ENCODE assay signal across 8 cellular contexts in the genomic region with DNA sequence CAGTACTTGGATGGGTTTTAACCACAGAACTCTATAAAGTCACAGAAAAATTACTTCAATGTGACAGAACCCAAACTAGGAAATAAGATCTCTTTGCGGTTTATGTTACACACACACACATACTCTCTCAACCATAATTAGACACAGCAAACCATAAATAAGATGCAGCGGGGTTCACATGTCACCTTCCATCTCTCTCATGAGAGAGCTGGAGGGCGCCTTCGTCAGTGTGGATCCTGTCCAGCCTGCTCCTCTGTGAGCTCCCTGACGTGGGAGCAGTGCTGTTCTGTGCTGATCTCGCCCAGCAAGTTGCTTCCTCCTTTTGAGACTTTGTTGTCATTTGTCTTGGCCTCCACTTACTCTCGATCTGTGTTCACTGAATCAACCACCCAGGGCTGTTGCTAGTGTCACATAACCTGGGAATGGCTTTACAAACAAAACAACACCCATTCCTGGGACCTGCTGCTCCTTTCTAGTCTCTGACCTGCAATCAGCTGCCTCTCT.
DNase-seq lines count a peak whose midpoint lies in the region; ATAC-seq, FAIRE-seq and TF ChIP-seq lines count a peak whose summit lies in the region.

No MANE protein-coding gene starts in this region.

- H3K4me3 ChIP-seq in psoas muscle (no peak overlapping the region), vagina (no peak overlapping the region)

- H3K27ac ChIP-seq in psoas muscle (no peak overlapping the region), vagina (no peak overlapping the region)

- WGBS in psoas muscle, 3 donors = 27 to 30% (median 28%) methylated on average over 7 of the region's 7 CpGs

- no peak for TF ChIP-seq POLR2A in GM12892 (IDR thresholded peaks at IDR 0.05; ENCODE audit: low read depth, low read length)
- TF ChIP-seq POLR2A in vagina (IDR thresholded peaks at IDR 0.05) = no peak

- no peaks in the 10 kb centered on the region for H3K27me3 ChIP-seq in psoas muscle (ENCODE audit: insufficient read depth in 3 of 3, low read length in 2 of 3)
- H3K27me3 ChIP-seq in vagina = no peaks in the 10 kb centered on the region

- peak; percentile 86 for FAIRE-seq in GM12892 (lab: Jason Lieb, UNC)

- DNase-seq in GM12892 (ENCODE audit: insufficient read length) (peak; percentile 32), MV-4-11 (lab: John Stamatoyannopoulos, UW) (peak; percentile 85), fibroblast of gingiva (ENCODE audit: low read depth) (peak; percentile 77), nucleus accumbens (lab: John Stamatoyannopoulos, UW) (no peak), psoas muscle (no peak), vagina (ENCODE audit: extremely low spot score in 2 of 2) (no peak), Ammon's horn (ENCODE audit: low spot score) (no peak)

- intact Hi-C loops in psoas muscle (cut with DNase I) = no loop called here
- intact Hi-C loops in vagina (cut with DNase I) = no loop called here

- peak; percentile 86 for ATAC-seq in GM21576 (IDR thresholded peaks at IDR 0.05; ENCODE audit: unreplicated experiment)
- no peak for ATAC-seq in psoas muscle

- no peaks in the 10 kb centered on the region for H3K4me1 ChIP-seq in psoas muscle
- H3K4me1 ChIP-seq in vagina = no peaks in the 10 kb centered on the region

- TF ChIP-seq CTCF in psoas muscle (IDR thresholded peaks at IDR 0.05) = no peak
- no peak for TF ChIP-seq CTCF in vagina (IDR thresholded peaks at IDR 0.05)

- H3K36me3 ChIP-seq in psoas muscle (ENCODE audit: insufficient read depth in 1 of 2, low read depth in 1 of 2) = no peaks in the 10 kb centered on the region
- no peaks in the 10 kb centered on the region for H3K36me3 ChIP-seq in vagina

- H3K9me3 ChIP-seq in psoas muscle (no peaks in the 10 kb centered on the region), vagina (no peaks in the 10 kb centered on the region)

Comparison
In these comparisons a context has a peak if more than half of its experiments do, and no peak if none do; other contexts are left out.
1. DNase-seq: peak in GM12892 (single experiment), MV-4-11 (single experiment) and fibroblast of gingiva (single experiment); none in nucleus accumbens (0 of 56), psoas muscle (0 of 2), vagina (0 of 2) and Ammon's horn (single experiment).